21 cellular contexts compared by ENCODE assay signal in the genomic region with DNA sequence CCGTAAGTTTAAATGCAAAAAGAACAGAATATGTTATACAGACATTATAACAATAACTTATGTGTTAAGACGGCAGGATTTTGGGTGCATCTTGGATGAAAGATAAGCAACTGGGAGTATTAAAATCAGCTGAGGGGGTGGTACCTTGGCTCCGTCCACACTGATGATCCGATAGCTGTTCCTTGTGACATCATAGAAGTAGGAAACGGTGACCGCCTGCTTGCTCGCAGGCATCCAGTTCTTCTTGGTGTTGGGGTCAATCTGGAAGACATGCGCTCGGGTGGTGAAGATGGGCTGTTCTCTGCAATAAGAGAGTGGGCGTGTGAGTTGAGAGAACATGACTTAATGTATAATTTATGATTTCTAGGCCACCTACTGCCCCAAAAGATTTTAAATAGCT. TPM values are rescaled to one million over a fixed set of nuclear protein-coding genes. Genes with fewer than 3 reads are reported as not detected.
DNase-seq lines count a peak whose midpoint lies in the region; ATAC-seq, FAIRE-seq and TF ChIP-seq lines count a peak whose summit lies in the region.
"Had no signal": no experiment of that assay in that cellular context is flagged by ENCODE, and none has a peak within 500 bp of the region (broad histone marks: within the 10 kb centered on the region; RNA-seq: fewer than 3 reads in every experiment).

No MANE protein-coding gene starts in this region.

- H4K20me1 ChIP-seq in K562 (replicated peaks; ENCODE audit: control insufficient read depth, insufficient read depth, low read length): peaks cover 8% of the 10 kb centered on the region; the same call in 1 of the 2 replicates

- H3K36me3 ChIP-seq in A673 (ENCODE audit: insufficient read depth, low read length, poor library complexity, severe bottlenecking): no peaks in the 10 kb centered on the region
- no peaks in the 10 kb centered on the region for H3K36me3 ChIP-seq in K562 (ENCODE audit: control insufficient read depth, insufficient read depth, low read length)

- H3K4me2 ChIP-seq in K562 (ENCODE audit: insufficient read depth, low read length): peak overlapping the region; percentile 4; the same call in 1 of the 2 replicates
- H3K4me2 ChIP-seq: A549 had no signal

- intact Hi-C loops in A673 (cut with micrococcal nuclease; ENCODE audit: unreplicated experiment): no loop called here
- intact Hi-C loops in K562 (cut with micrococcal nuclease): no loop called here

- H3K36me3 Mint-ChIP-seq in T-helper 17 cell (ENCODE audit: low read depth): no peaks in the 10 kb centered on the region
- H3K36me3 Mint-ChIP-seq: CD4-positive, alpha-beta memory T cell had no signal

- ATAC-seq in T-helper 17 cell: no peak
- ATAC-seq in K562: peak; percentile 59; the same call in 2 of the 3 replicates
- ATAC-seq: A549 had no signal

- CTCF ChIA-PET in A673 (lab: Charles Lee) (no interaction called here), K562 (lab: Yijun Ruan, JAX; ENCODE audit: low intra/inter-chr PET ratio) (no interaction called here)

- H3K9me3 ChIP-seq in A673 (ENCODE audit: low read depth, low read length, poor library complexity, severe bottlenecking) (no peaks in the 10 kb centered on the region), T-helper 17 cell (ENCODE audit: control insufficient read depth, low read length, poor library complexity, severe bottlenecking) (no peaks in the 10 kb centered on the region), K562 (replicated peaks; ENCODE audit: control insufficient read depth, insufficient read depth, low read depth, low read length) (no peaks in the 10 kb centered on the region)
- H3K9me3 ChIP-seq: A549 had no signal

- no peak overlapping the region for H3K27ac ChIP-seq in A673 (ENCODE audit: low read depth, low read length, poor library complexity, severe bottlenecking)
- H3K27ac ChIP-seq in K562 (ENCODE audit: extremely low read depth, low read depth, low read length): no peak overlapping the region
- no peak overlapping the region for H3K27ac ChIP-seq in caudate nucleus (ENCODE audit: low read depth, low read length)
- H3K27ac ChIP-seq: A549, GM23248 had no signal

- H3K4me3 Mint-ChIP-seq in T-helper 17 cell: no peak overlapping the region
- H3K4me3 Mint-ChIP-seq: CD4-positive, alpha-beta memory T cell had no signal

- peak overlapping the region; percentile 14 for H3K27ac Mint-ChIP-seq in T-helper 17 cell

- H3K9ac ChIP-seq in K562 (ENCODE audit: insufficient read depth in 1 of 2, low read depth in 2 of 2, low read length in 2 of 2): no peak overlapping the region
- H3K9ac ChIP-seq: GM23248 had no signal

- peaks cover 17% of the 10 kb centered on the region for H3K27me3 Mint-ChIP-seq in T-helper 17 cell

- BruUV-seq in A673 (replicated peaks; lab: Mats Ljungman, UMichigan) (no TSS peak), K562 (replicated peaks; lab: Mats Ljungman, UMichigan) (no TSS peak)

- H3K9me1 ChIP-seq in K562 (ENCODE audit: control insufficient read depth, insufficient read depth, low read length): no peaks in the 10 kb centered on the region

- no peak for TF ChIP-seq RAD21 in K562 (CRISPR knock-in tag; conservative IDR thresholded peaks at IDR 0.05 in 1 of 2, IDR thresholded peaks at IDR 0.05 in 1 of 2)

- H3K4me1 ChIP-seq in A673 (ENCODE audit: insufficient read depth, low read length, poor library complexity, severe bottlenecking) (peaks cover 8% of the 10 kb centered on the region), K562 (replicated peaks in 1 of 2; ENCODE audit: control insufficient read depth in 2 of 2, insufficient read depth in 2 of 2, low read length in 2 of 2) (peaks cover 3 to 7% of the 10 kb centered on the region in 2 experiments; a peak in 1 of 5 replicates)
- H3K4me1 ChIP-seq: A549 had no signal

- H3K4me3 ChIP-seq in A673 (ENCODE audit: low read depth, low read length, poor library complexity, severe bottlenecking) (no peak overlapping the region), K562 (no peak overlapping the region)
- H3K4me3 ChIP-seq: A549, GM23248 had no signal

- no peaks in the 10 kb centered on the region for H3K4me1 Mint-ChIP-seq in T-helper 17 cell
- H3K4me1 Mint-ChIP-seq: CD4-positive, alpha-beta memory T cell had no signal

- H3K27me3 ChIP-seq in A673 (replicated peaks; ENCODE audit: insufficient read depth, low read depth, low read length, poor library complexity): no peaks in the 10 kb centered on the region
- peaks cover 40 to 54% of the 10 kb centered on the region in 2 experiments for H3K27me3 ChIP-seq in K562 (ENCODE audit: control insufficient read depth in 2 of 2, insufficient read depth in 2 of 2, low read length in 2 of 2)

- peak; percentile 23 for DNase-seq in A673 (ENCODE audit: low spot score)
- no peak for DNase-seq in T-helper 17 cell
- peak; percentile 36 to 59 (median 43) for DNase-seq in K562 (ENCODE audit: extremely low read depth in 1 of 4, low spot score in 3 of 4)
- DNase-seq in HT-29 (ENCODE audit: low spot score): no peak
- DNase-seq in urothelium cell line (ENCODE audit: low spot score): no peak
- DNase-seq in caudate nucleus (lab: John Stamatoyannopoulos, UW): no peak
- DNase-seq: 8988T; C1 segment of cervical spinal cord; Calu3; CD4-positive, alpha-beta memory T cell; COR-L47; DMS53; DMS79 treated with DMSO at 0.1 percent for 48 hours; GF-D8; GM23248; H7; HCEC 1CT had no signal

- POLR2A ChIA-PET in A673 (lab: Charles Lee; ENCODE audit: low non-redundant PET) (no interaction called here), K562 (lab: Yijun Ruan, JAX) (interaction anchor here (0.6 to 1.3 kb wide), 4 partner anchors 10 to 40 kb away, joined by 3 to 4 read pairs (median 3); no protein-coding TSS in a partner anchor)

- WGBS in K562 (ENCODE audit: insufficient coverage, low coverage, missing lambda C conversion rate): under 1% methylated on average over 10 of the region's 10 CpGs

- TF ChIP-seq CTCF in A673 (conservative IDR thresholded peaks at IDR 0.05; ENCODE audit: low read depth, low read length): no peak
- no peak for TF ChIP-seq CTCF in K562 (IDR thresholded peaks at IDR 0.05 in 2 of 3, conservative IDR thresholded peaks at IDR 0.05 in 1 of 3; ENCODE audit: insufficient read depth in 2 of 3, low read depth in 1 of 3, low read length in 3 of 3)

- in situ Hi-C loops in K562 (cut with MboI): no loop called here

- no peak overlapping the region for H2AFZ ChIP-seq in K562 (ENCODE audit: low read depth, low read length)
- H2AFZ ChIP-seq: GM23248 had no signal

- TF ChIP-seq POLR2A in K562 (conservative IDR thresholded peaks at IDR 0.05): no peak

- H3K79me2 ChIP-seq in K562 (ENCODE audit: control insufficient read depth, insufficient read depth, low read length): no peaks in the 10 kb centered on the region

- TF ChIP-seq EP300 in K562 (IDR thresholded peaks at IDR 0.05; ENCODE audit: low read length): 0 out of 2 replicates have a peak, but pooled peaks have one; percentile 8

- FAIRE-seq in K562 (lab: Jason Lieb, UNC) (peak; percentile 26), urothelium cell line (lab: Jason Lieb, UNC) (no peak)
- FAIRE-seq: A549, GM12891, GM18507, H1 had no signal

TF ChIP-seq in K562, 482 proteins besides CTCF, POLR2A, EP300 and RAD21 (continues in another document):
- no peak for TF ChIP-seq ELF4 (CRISPR knock-in tag; IDR thresholded peaks at IDR 0.05)
- TF ChIP-seq NBN (IDR thresholded peaks at IDR 0.05; ENCODE audit: low read depth): no peak
- TF ChIP-seq CBFB (CRISPR knock-in tag; IDR thresholded peaks at IDR 0.05): no peak
- no peak for TF ChIP-seq SMAD4 (CRISPR knock-in tag; conservative IDR thresholded peaks at IDR 0.05)
- TF ChIP-seq CREB1 (IDR thresholded peaks at IDR 0.05): peak; percentile 44; the same call in 1 of the 2 replicates
- 0 out of 2 replicates have a peak, but pooled peaks have one; percentile 32 for TF ChIP-seq CREB1 (CRISPR knock-in tag; IDR thresholded peaks at IDR 0.05)
- TF ChIP-seq ZNF57 (CRISPR knock-in tag; IDR thresholded peaks at IDR 0.05): no peak
- TF ChIP-seq ZNF584 (CRISPR knock-in tag; IDR thresholded peaks at IDR 0.05; ENCODE audit: low read depth): no peak
- no peak for TF ChIP-seq SRSF3 (IDR thresholded peaks at IDR 0.05; ENCODE audit: insufficient read depth, low read length)
- no peak for TF ChIP-seq CBX8 (IDR thresholded peaks at IDR 0.05; ENCODE audit: borderline replicate concordance, extremely low read depth, low read depth, low read length, poor library complexity, severe bottlenecking)
- TF ChIP-seq TAF9B (IDR thresholded peaks at IDR 0.05; ENCODE audit: partially characterized antibody): no peak
- TF ChIP-seq SIX5 (IDR thresholded peaks at IDR 0.05; ENCODE audit: borderline replicate concordance in 1 of 2, insufficient read depth in 1 of 2, low read depth in 1 of 2, low read length in 2 of 2): no peak
- no peak for TF ChIP-seq BDP1 (IDR thresholded peaks at IDR 0.05; ENCODE audit: insufficient read depth, insufficient read length)
- TF ChIP-seq SIN3A (IDR thresholded peaks at IDR 0.05; ENCODE audit: borderline replicate concordance in 2 of 2, control insufficient read depth in 1 of 2, low read depth in 2 of 2, low read length in 2 of 2): no peak
- no peak for TF ChIP-seq ZNF780A (CRISPR knock-in tag; IDR thresholded peaks at IDR 0.05)
- no peak for TF ChIP-seq SLC30A9 (CRISPR knock-in tag; IDR thresholded peaks at IDR 0.05)
- TF ChIP-seq FOXA1 (IDR thresholded peaks at IDR 0.05; ENCODE audit: borderline replicate concordance): no peak

RNA-seq across cellular contexts. Expression of a gene that starts 60.0 kb away (rescaled TPM):
- 4.6 and 6.7 TPM in 2 replicates for total RNA-seq in A673 (2021)
- 1 to 10 TPM; 2.3 to 5.8 TPM for total RNA-seq in T-helper 17 cell
- 1.4 and 2.3 TPM in 2 replicates for total RNA-seq in K562 (2011; cell fraction: chromatin; rRNA removed; ENCODE audit: low replicate concordance)
- 1.4 and 1.8 TPM in 2 replicates for total RNA-seq in K562 (2011; cell fraction: nucleolus; rRNA removed)
- 2.2 and 2.9 TPM in 2 replicates for total RNA-seq in K562 (2011; cell fraction: nucleoplasm; rRNA removed)
- total RNA-seq in K562 (2014; rRNA removed): 0.32 and 0.69 TPM in 2 replicates
- total RNA-seq in K562 (2014; rRNA removed; fragmentation: Illumina TruSeq; extraction: Trizol): 0.25 and 0.57 TPM in 2 replicates
- 0.41 TPM in 1 of 2 replicates, not detected in the other for total RNA-seq in K562 (2015; rRNA removed; fragmentation: Illumina TruSeq; extraction: Trizol)
- 0.47 and 0.54 TPM in 2 replicates for total RNA-seq in K562 (2021)
- polyA plus RNA-seq in K562 (2011; rRNA removed): 0.13 and 0.18 TPM in 2 replicates
- polyA plus RNA-seq in K562 (2011; cell fraction: cytosol; rRNA removed): 0.63 TPM in 1 of 2 replicates, not detected in the other
- 0.93 and 1.7 TPM in 2 replicates for polyA plus RNA-seq in K562 (2011; cell fraction: nucleus; rRNA removed)
- 0.15 and 0.30 TPM in 2 replicates for polyA plus RNA-seq in K562 (2012)
- polyA plus RNA-seq in K562 (2014; fragmentation: Illumina TruSeq; extraction: Trizol): 0.30 and 0.43 TPM in 2 replicates
- under 1 TPM; 0.18 to 0.41 TPM for polyA plus RNA-seq in K562 (2014; fragmentation: Nextera tagmentation; extraction: Ambion mirVana)
- polyA plus RNA-seq in K562 (2014; rRNA removed): 0.23 and 0.31 TPM in 2 replicates
- 1.1 TPM in 1 of 2 replicates, not detected in the other for polyA minus RNA-seq in K562 (2011; rRNA and poly(A)+ RNA removed)
- polyA minus RNA-seq in K562 (2011; cell fraction: cytosol; rRNA and poly(A)+ RNA removed): not detected in 2 replicates
- 0.67 and 1.8 TPM in 2 replicates for polyA minus RNA-seq in K562 (2011; cell fraction: nucleus; rRNA and poly(A)+ RNA removed)
- total RNA-seq in HT-29 (2014; rRNA removed; shearing (Covaris generic)): 1.3 and 1.8 TPM in 2 replicates

Comparison
In these comparisons a context has a peak if more than half of its experiments do, and no peak if none do; other contexts are left out.
1. DNase-seq: peak in A673 (single experiment) and K562 (4 of 4); none in T-helper 17 cell (0 of 3), HT-29 (single experiment), urothelium cell line (single experiment) and caudate nucleus (0 of 61).